Comparison of ENCODE assay signal across 8 cellular contexts in the genomic region with DNA sequence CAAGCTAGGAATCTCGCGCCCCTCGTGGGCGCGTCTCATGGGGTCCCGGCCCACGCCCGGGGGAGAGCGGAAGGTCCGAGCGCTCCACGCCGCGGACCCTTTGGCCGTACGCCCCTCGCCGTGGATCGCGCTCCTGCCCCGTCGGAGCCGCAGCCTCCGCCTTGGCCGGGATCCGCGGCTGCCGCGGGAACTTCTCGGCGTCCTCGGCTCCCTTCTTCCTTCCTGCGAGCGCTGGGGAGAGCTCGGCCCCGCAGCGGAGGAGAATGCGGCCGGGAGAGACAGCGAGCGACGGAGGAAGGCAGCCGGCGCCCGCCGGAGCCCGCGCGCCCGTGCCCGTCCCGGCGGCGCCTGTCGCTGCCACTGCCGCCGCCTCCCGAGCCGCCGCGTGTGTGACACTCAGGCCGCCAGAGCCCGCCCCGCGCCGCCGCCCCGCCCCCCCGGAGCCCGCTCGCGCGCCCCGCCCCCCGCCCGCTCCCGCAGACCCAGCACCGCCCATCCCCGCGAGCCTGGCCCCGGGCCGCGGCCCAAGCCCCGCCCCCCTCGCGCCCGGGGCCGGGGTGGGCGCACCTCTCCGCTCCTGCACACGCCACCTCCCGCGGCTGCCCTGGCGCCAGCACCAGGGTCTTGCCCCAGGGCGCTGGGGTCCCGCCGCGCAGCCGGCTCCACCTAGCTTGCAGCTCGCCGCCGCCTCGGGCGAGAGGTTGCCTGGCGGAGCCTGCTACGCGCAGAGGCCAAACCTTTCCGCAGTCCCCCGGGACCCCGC. TPM values are rescaled to one million over a fixed set of nuclear protein-coding genes. Genes with fewer than 3 reads are reported as not detected.
A peak's percentile ranks its signal among the peaks of the same experiment; 100 is the strongest.
DNase-seq lines count a peak whose midpoint lies in the region; ATAC-seq and TF ChIP-seq lines count a peak whose summit lies in the region.

Gene SHB, minus strand, starts transcription at position 362 of the 763 bp plus-strand sequence. CDS start 582 bp downstream, outside the sequence.

- CTCF ChIA-PET in activated CD8-positive, alpha-beta T cell treated with anti-CD3 and anti-CD28 coated beads for 36 hours (lab: Charles Lee): interaction anchor here (1.0 to 1.5 kb wide), 3 partner anchors 18 to 156 kb away, joined by 3 to 14 read pairs (median 5); no protein-coding TSS in a partner anchor

- H3K4me3 Mint-ChIP-seq in activated CD8-positive, alpha-beta T cell treated with anti-CD3 and anti-CD28 coated beads for 36 hours: peak within 1 kb of the TSS; percentile 79

- peaks cover 4% of the 10 kb centered on the region for H3K27me3 Mint-ChIP-seq in activated CD8-positive, alpha-beta T cell treated with anti-CD3 and anti-CD28 coated beads for 36 hours

- intact Hi-C loops in activated CD8-positive, alpha-beta T cell treated with anti-CD3 and anti-CD28 coated beads for 36 hours (cut with micrococcal nuclease): no loop called here

- no peaks in the 10 kb centered on the region for H3K36me3 Mint-ChIP-seq in activated CD8-positive, alpha-beta T cell treated with anti-CD3 and anti-CD28 coated beads for 36 hours (ENCODE audit: low read depth)

- H3K27ac Mint-ChIP-seq in activated CD8-positive, alpha-beta T cell treated with anti-CD3 and anti-CD28 coated beads for 36 hours: no peak within 1 kb of the TSS

- ATAC-seq in GM18858 (IDR thresholded peaks at IDR 0.05; ENCODE audit: unreplicated experiment) (peak; percentile 28), HG03097 (IDR thresholded peaks at IDR 0.05; ENCODE audit: low FRiP score, unreplicated experiment) (peak; percentile 46)
- peak; percentile 79 for ATAC-seq in activated CD8-positive, alpha-beta T cell treated with anti-CD3 and anti-CD28 coated beads for 36 hours

- peak; percentile 20 for TF ChIP-seq CTCF in activated CD8-positive, alpha-beta T cell treated with anti-CD3 and anti-CD28 coated beads for 36 hours (IDR thresholded peaks at IDR 0.05)

- H3K9me3 Mint-ChIP-seq in activated CD8-positive, alpha-beta T cell treated with anti-CD3 and anti-CD28 coated beads for 36 hours: no peaks in the 10 kb centered on the region

- POLR2A ChIA-PET in activated CD8-positive, alpha-beta T cell treated with anti-CD3 and anti-CD28 coated beads for 36 hours (lab: Charles Lee): interaction anchor here (1.0 kb wide), 1 partner anchor 166 kb away, joined by 4 read pairs; no protein-coding TSS in a partner anchor

- DNase-seq in A172 (ENCODE audit: low spot score): peak; percentile 42
- peak; percentile 67 for DNase-seq in NCI-H446 treated with DMSO at 0.1 percent for 48 hours (lab: John Stamatoyannopoulos, UW)
- peak; percentile 82 for DNase-seq in activated CD8-positive, alpha-beta T cell treated with anti-CD3 and anti-CD28 coated beads for 36 hours
- peak; percentile 74 for DNase-seq in effector CD8-positive, alpha-beta T cell (lab: John Stamatoyannopoulos, UW)
- DNase-seq in medulla oblongata (ENCODE audit: extremely low spot score): peak; percentile 82
- peak; percentile 71 to 75 (median 75) for DNase-seq in stimulated activated CD4-positive, alpha-beta T cell treated with anti-CD3 and anti-CD28 coated beads, TNF-alpha, amount 100 ng/mL, for 4 hours (ENCODE audit: low read depth in 3 of 3)

- peaks cover 29% of the 10 kb centered on the region for H3K4me1 Mint-ChIP-seq in activated CD8-positive, alpha-beta T cell treated with anti-CD3 and anti-CD28 coated beads for 36 hours (ENCODE audit: low read depth)

RNA-seq across cellular contexts. Expression of gene SHB, which starts in this region (rescaled TPM):
- 15.1 and 19.8 TPM in 2 replicates for total RNA-seq in A172 (2014; rRNA removed; shearing (Covaris generic))
- 1 to 10 TPM; 2.8 to 3.2 TPM for total RNA-seq in activated CD8-positive, alpha-beta T cell treated with anti-CD3 and anti-CD28 coated beads for 36 hours

Comparison
In these comparisons a context has a peak if more than half of its experiments do, and no peak if none do; other contexts are left out.
1. Peak in every context shown above with its lines: DNase-seq and ATAC-seq.
2. ATAC-seq: peak in every context shown above with its lines; median percentile 79 in activated CD8-positive, alpha-beta T cell treated with anti-CD3 and anti-CD28 coated beads for 36 hours; 46 in HG03097; 28 in GM18858.